Comparison of ENCODE assay signal across 8 cellular contexts in genomic region chr13:91526543-91527033, GRCh38.
"Had no signal": no experiment of that assay in that cellular context is flagged by ENCODE, and none has a peak within 500 bp of the region (broad histone marks: within the 10 kb centered on the region; RNA-seq: fewer than 3 reads in every experiment).

No MANE protein-coding gene starts in this region.

- ATAC-seq: GM12878 had no signal

- FAIRE-seq: G401.6, GM12878, GM12891, GM12892, GM18507, GM19239 had no signal

- DNase-seq: GDM1, GF-D8 had no signal

- H3K4me3 ChIP-seq: GM12878 had no signal
